ENCODE assay signal across 8 cellular contexts in genomic region chr3:47961815-47962606, GRCh38. TPM values are rescaled to one million over a fixed set of nuclear protein-coding genes. Genes with fewer than 3 reads are reported as not detected.
DNase-seq lines count a peak whose midpoint lies in the region; ATAC-seq, FAIRE-seq and TF ChIP-seq lines count a peak whose summit lies in the region.

No MANE protein-coding gene starts in this region.

- POLR2A ChIA-PET in H1 (lab: Charles Lee; ENCODE audit: partially characterized antibody) = interaction anchor here (0.5 to 1.1 kb wide), 3 partner anchors 69 to 174 kb away, joined by 3 read pairs; no protein-coding TSS in a partner anchor

- ATAC-seq in Right ventricle myocardium superior (ENCODE audit: poor library complexity) = no peak
- ATAC-seq in upper lobe of right lung = no peak
- no peak for ATAC-seq in HG03354 (IDR thresholded peaks at IDR 0.05; ENCODE audit: poor library complexity, severe bottlenecking, unreplicated experiment)

- CTCF ChIA-PET in H1 (lab: Charles Lee; ENCODE audit: partially characterized antibody) = interaction anchor here (0.6 to 1.4 kb wide), 6 partner anchors 27 to 190 kb away, joined by 3 to 8 read pairs (median 4); no protein-coding TSS in a partner anchor

- TF ChIP-seq POLR2A in H1 (IDR thresholded peaks at IDR 0.05; ENCODE audit: control extremely low read depth in 1 of 2, low read depth in 2 of 2, low read length in 2 of 2) = no peak

- no peak overlapping the region for H4K91ac ChIP-seq in H1 (replicated peaks; ENCODE audit: insufficient read length, low read length)

- H3K27me3 ChIP-seq in left ventricle myocardium inferior (ENCODE audit: low read depth) (no peaks in the 10 kb centered on the region), H1 (replicated peaks in 1 of 4; ENCODE audit: control insufficient read depth in 3 of 4, extremely low read depth in 1 of 4, insufficient read depth in 3 of 4, low read length in 3 of 4) (no peaks in the 10 kb centered on the region), small intestine (ENCODE audit: control insufficient read depth in 2 of 2, insufficient read depth in 2 of 2, low read length in 2 of 2) (no peaks in the 10 kb centered on the region), upper lobe of right lung (no peaks in the 10 kb centered on the region)

- no peak overlapping the region for H2AFZ ChIP-seq in H1 (ENCODE audit: low read length)

- H3K4me1 ChIP-seq in left ventricle myocardium inferior (peaks cover 58% of the 10 kb centered on the region), H1 (replicated peaks in 1 of 4; ENCODE audit: control insufficient read depth in 3 of 4, insufficient read depth in 4 of 4, low read length in 3 of 4) (peaks cover 0 to 5% (median 4%) of the 10 kb centered on the region in 4 experiments; a peak in 4 of 7 replicates), small intestine (ENCODE audit: control insufficient read depth in 2 of 2, insufficient read depth in 1 of 2, low read depth in 1 of 2, low read length in 1 of 2) (peaks cover 0 to 7% of the 10 kb centered on the region in 2 donors), upper lobe of right lung (peaks cover 10% of the 10 kb centered on the region)

- peaks cover 27% of the 10 kb centered on the region for H3K9me3 Mint-ChIP-seq in nephron progenitor cell

- 75% methylated on average over 5 of the region's 5 CpGs; no CpG with 5 or more reads in 1 of the 2 experiments for WGBS in H1 (ENCODE audit: extremely low coverage in 1 of 2, insufficient coverage in 1 of 2, insufficient read length in 1 of 2, insufficient replicate concordance in 2 of 2, low coverage in 1 of 2, low lambda C conversion rate in 2 of 2, missing lambda C conversion rate in 1 of 2), 2 experiments
- 55 to 64% (median 59%) methylated on average over 5 of the region's 5 CpGs for WGBS in small intestine, 3 donors

- H3K4me3 Mint-ChIP-seq in nephron progenitor cell = no peak overlapping the region

- H3K27ac Mint-ChIP-seq in nephron progenitor cell = no peak overlapping the region

- no peaks in the 10 kb centered on the region for H3K9me3 ChIP-seq in left ventricle myocardium inferior (replicated peaks)
- H3K9me3 ChIP-seq in H1 (ENCODE audit: insufficient read depth in 2 of 2, low read depth in 1 of 2, low read length in 1 of 2) = no peaks in the 10 kb centered on the region
- H3K9me3 ChIP-seq in small intestine (ENCODE audit: control insufficient read depth, low read depth) = no peaks in the 10 kb centered on the region
- H3K9me3 ChIP-seq in upper lobe of right lung = no peaks in the 10 kb centered on the region

- no peak overlapping the region for H2BK15ac ChIP-seq in H1 (ENCODE audit: low read length)

- no peak overlapping the region for H2AK5ac ChIP-seq in H1 (ENCODE audit: low read depth, low read length)

- H3K4me2 ChIP-seq in H1 (ENCODE audit: insufficient read depth in 1 of 2, low read depth in 2 of 2, low read length in 2 of 2) = no peak overlapping the region; a peak in 1 of 4 replicates

- no peak for TF ChIP-seq EP300 in H1 (IDR thresholded peaks at IDR 0.05; ENCODE audit: borderline replicate concordance in 1 of 2, low read depth in 2 of 2, low read length in 2 of 2)

- no peak overlapping the region for H3K4ac ChIP-seq in H1 (replicated peaks; ENCODE audit: insufficient read length, low read depth, low read length)

- no peak overlapping the region for H2BK20ac ChIP-seq in H1 (ENCODE audit: low read length)

- H3K27me3 Mint-ChIP-seq in nephron progenitor cell (ENCODE audit: low read depth, poor library complexity) = no peaks in the 10 kb centered on the region

- no peak overlapping the region for H4K5ac ChIP-seq in H1 (ENCODE audit: insufficient read length, low read depth, low read length)

- H3K79me2 ChIP-seq in H1 (ENCODE audit: control insufficient read depth in 1 of 2, insufficient read depth in 2 of 2, low read length in 2 of 2) = 0 out of 4 replicates have a peak, but pooled peaks cover 0 to 4% of the 10 kb centered on the region in 2 experiments

- FAIRE-seq in H1 (lab: Jason Lieb, UNC) (no peak), small intestine (lab: Jason Lieb, UNC) (no peak)

- H3K4me3 ChIP-seq in left ventricle myocardium inferior (no peak overlapping the region), H1 (ENCODE audit: extremely low read depth in 1 of 4, insufficient read depth in 2 of 4, low read depth in 3 of 4, low read length in 4 of 4) (no peak overlapping the region), small intestine (ENCODE audit: low read depth in 1 of 2, low read length in 2 of 2) (no peak overlapping the region), upper lobe of right lung (no peak overlapping the region)

- peak overlapping the region; percentile 0 for H3K27ac ChIP-seq in left ventricle myocardium inferior (replicated peaks)
- no peak overlapping the region for H3K27ac ChIP-seq in H1 (ENCODE audit: low read depth, low read length)
- H3K27ac ChIP-seq in small intestine (ENCODE audit: low read depth in 1 of 2, low read length in 1 of 2) = no peak overlapping the region
- H3K27ac ChIP-seq in upper lobe of right lung = no peak overlapping the region

- no peak overlapping the region for H4K8ac ChIP-seq in H1 (ENCODE audit: extremely low read depth, insufficient read depth, low read length)

- H2BK120ac ChIP-seq in H1 (replicated peaks; ENCODE audit: low read depth, low read length) = no peak overlapping the region

- peaks cover 14% of the 10 kb centered on the region for H3K4me1 Mint-ChIP-seq in nephron progenitor cell

- TF ChIP-seq RAD21 in H1 (IDR thresholded peaks at IDR 0.05 in 1 of 2, conservative IDR thresholded peaks at IDR 0.05 in 1 of 2; ENCODE audit: low read depth in 2 of 2, low read length in 2 of 2) = no peak

- no peak overlapping the region for H3K56ac ChIP-seq in H1 (replicated peaks; ENCODE audit: insufficient read length, low read depth, low read length)

- no peak overlapping the region for H3K18ac ChIP-seq in H1 (ENCODE audit: extremely low read depth, low read length)

- peaks cover 0 to 2% of the 10 kb centered on the region in 2 experiments for H4K20me1 ChIP-seq in H1 (replicated peaks in 1 of 2; ENCODE audit: control insufficient read depth in 1 of 2, insufficient read depth in 2 of 2, low read length in 2 of 2)

- no peak overlapping the region for H2BK5ac ChIP-seq in H1 (ENCODE audit: low read depth, low read length)

- intact Hi-C loops in left ventricle myocardium inferior (cut with micrococcal nuclease) = no loop called here
- intact Hi-C loops in Right ventricle myocardium superior (cut with DNase I) = no loop called here
- intact Hi-C loops in upper lobe of right lung (cut with DNase I) = no loop called here

- no peak overlapping the region for H2BK12ac ChIP-seq in H1 (ENCODE audit: low read depth, low read length)

- no peaks in the 10 kb centered on the region for H3K36me3 ChIP-seq in left ventricle myocardium inferior
- no peaks in the 10 kb centered on the region; a peak in 1 of 8 replicates for H3K36me3 ChIP-seq in H1 (ENCODE audit: control insufficient read depth in 2 of 4, insufficient read depth in 4 of 4, low read length in 3 of 4)
- no peaks in the 10 kb centered on the region for H3K36me3 ChIP-seq in small intestine (ENCODE audit: control insufficient read depth in 2 of 2, insufficient read depth in 2 of 2, low read length in 2 of 2)
- no peaks in the 10 kb centered on the region for H3K36me3 ChIP-seq in upper lobe of right lung

- TF ChIP-seq CTCF in left ventricle myocardium inferior (IDR thresholded peaks at IDR 0.05; ENCODE audit: borderline replicate concordance) (no peak), H1 (IDR thresholded peaks at IDR 0.05; ENCODE audit: control extremely low read depth in 1 of 3, insufficient read depth in 1 of 3, low read depth in 1 of 3, low read length in 3 of 3) (no peak), upper lobe of right lung (IDR thresholded peaks at IDR 0.05) (no peak), nephron progenitor cell (IDR thresholded peaks at IDR 0.05) (no peak)

- no peaks in the 10 kb centered on the region; the same call in 1 of the 2 replicates for H3K79me1 ChIP-seq in H1 (ENCODE audit: low read depth, low read length)

- peaks cover 58% of the 10 kb centered on the region for H3K36me3 Mint-ChIP-seq in nephron progenitor cell (ENCODE audit: low read depth)

- no peak overlapping the region; a peak in 1 of 7 replicates for H3K9ac ChIP-seq in H1 (replicated peaks in 1 of 4; ENCODE audit: extremely low read depth in 1 of 4, low read depth in 3 of 4, low read length in 3 of 4)

- DNase-seq in left ventricle myocardium inferior (no peak), Right ventricle myocardium superior (no peak), T-helper 9 cell (peak; percentile 0), H1 (ENCODE audit: low read depth in 1 of 2, low spot score in 2 of 2) (no peak), small intestine (peak; percentile 20), upper lobe of right lung (no peak), nephron progenitor cell (no peak)

- H3K14ac ChIP-seq in H1 (ENCODE audit: insufficient read length) = no peak overlapping the region

- no peaks in the 10 kb centered on the region for H3K23me2 ChIP-seq in H1 (ENCODE audit: low read depth, low read length)

- no peak overlapping the region for H3K23ac ChIP-seq in H1 (ENCODE audit: insufficient read length)

TF ChIP-seq in H1, 55 proteins besides CTCF, POLR2A, EP300 and RAD21:
- no peak for TF ChIP-seq BCL11A (IDR thresholded peaks at IDR 0.05; ENCODE audit: low read depth in 2 of 2, low read length in 2 of 2)
- TF ChIP-seq RXRA (IDR thresholded peaks at IDR 0.05; ENCODE audit: insufficient read depth, low read depth, low read length) = peak; percentile 68; the same call in 1 of the 2 replicates
- TF ChIP-seq TCF12 (IDR thresholded peaks at IDR 0.05; ENCODE audit: low read depth, low read length) = no peak
TF ChIP-seq in H1: peak in this region for 1.

RNA-seq across cellular contexts. Expression of gene MAP4, which starts 54.2 kb away (rescaled TPM):
- 662 TPM for total RNA-seq in left ventricle myocardium inferior
- 426 TPM for total RNA-seq in Right ventricle myocardium superior
- 172 and 179 TPM in 2 replicates for total RNA-seq in H1 (2021; fragmentation: NEBNext Ultra II Directional; extraction: Animal tissue kit (Norgen Biotek cat#: 25700))
- polyA plus RNA-seq in H1 (2011; rRNA removed) = 67.0 and 74.9 TPM in 2 replicates
- 50.8 TPM for polyA plus RNA-seq in H1 (2011; cell fraction: cytosol; rRNA removed)
- polyA plus RNA-seq in H1 (2011; cell fraction: nucleus; rRNA removed) = 94.8 TPM
- 121 to 134 TPM (median 127 TPM) in 4 replicates for polyA plus RNA-seq in H1 (2012, experiment 1 of 2)
- polyA plus RNA-seq in H1 (2012, experiment 2 of 2) = 56.4 TPM
- 95.9 TPM for polyA plus RNA-seq in H1 (2013, experiment 1 of 2)
- 91.9 TPM for polyA plus RNA-seq in H1 (2013, experiment 2 of 2)
- 79.2 and 80.5 TPM in 2 replicates for polyA minus RNA-seq in H1 (2011; rRNA and poly(A)+ RNA removed)
- 69.9 TPM for polyA minus RNA-seq in H1 (2011; cell fraction: cytosol; rRNA and poly(A)+ RNA removed)
- polyA minus RNA-seq in H1 (2011; cell fraction: nucleus; rRNA and poly(A)+ RNA removed) = 63.4 TPM
- polyA plus RNA-seq in small intestine = 10 to 100 TPM; 30.0 to 74.2 (median 37.1) TPM
- total RNA-seq in upper lobe of right lung = 191 TPM

Comparison
In these comparisons a context has a peak if more than half of its experiments do, and no peak if none do; other contexts are left out.
1. DNase-seq: peak in T-helper 9 cell (single experiment) and small intestine (single experiment); none in left ventricle myocardium inferior (single experiment), Right ventricle myocardium superior (single experiment), H1 (0 of 2), upper lobe of right lung (single experiment) and nephron progenitor cell (single experiment).